ENCODE assay signal across 1 cellular context in the genomic region with DNA sequence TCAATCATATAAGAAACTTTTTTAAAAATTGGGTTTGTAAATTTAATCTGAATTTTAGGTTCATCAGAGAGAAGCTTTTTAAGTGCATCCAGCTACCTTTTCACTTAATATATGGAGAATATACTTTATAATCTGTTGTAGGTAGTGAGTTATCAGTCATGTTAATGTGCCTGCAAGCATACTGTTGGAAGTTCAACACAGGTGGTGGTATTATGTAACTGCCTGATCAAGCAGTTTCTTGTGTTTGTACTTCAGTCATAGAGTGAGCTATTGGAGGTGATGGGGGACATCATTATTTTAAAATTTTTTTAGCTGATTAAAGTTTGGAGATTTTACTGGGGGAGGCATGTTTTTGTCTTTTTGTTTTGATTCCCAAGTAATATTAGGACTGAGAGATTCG.
A peak's percentile ranks its signal among the peaks of the same experiment; 100 is the strongest.
TF ChIP-seq lines count a peak whose summit lies in the region.

No MANE protein-coding gene starts in this region.

TF ChIP-seq in HepG2, 621 proteins besides CTCF, POLR2A, EP300 and RAD21:
- TF ChIP-seq ZNF589 (CRISPR knock-in tag; conservative IDR thresholded peaks at IDR 0.05): no peak
- no peak for TF ChIP-seq ZKSCAN5 (CRISPR knock-in tag; IDR thresholded peaks at IDR 0.05)
- no peak for TF ChIP-seq KAT7 (CRISPR knock-in tag; IDR thresholded peaks at IDR 0.05; ENCODE audit: borderline replicate concordance)
- TF ChIP-seq AGO2 (optimal IDR thresholded peaks at IDR 0.05; ENCODE audit: low read depth, low read length): no peak
- no peak for TF ChIP-seq ATM (IDR thresholded peaks at IDR 0.05; ENCODE audit: borderline replicate concordance)
- TF ChIP-seq, protein P1, sequence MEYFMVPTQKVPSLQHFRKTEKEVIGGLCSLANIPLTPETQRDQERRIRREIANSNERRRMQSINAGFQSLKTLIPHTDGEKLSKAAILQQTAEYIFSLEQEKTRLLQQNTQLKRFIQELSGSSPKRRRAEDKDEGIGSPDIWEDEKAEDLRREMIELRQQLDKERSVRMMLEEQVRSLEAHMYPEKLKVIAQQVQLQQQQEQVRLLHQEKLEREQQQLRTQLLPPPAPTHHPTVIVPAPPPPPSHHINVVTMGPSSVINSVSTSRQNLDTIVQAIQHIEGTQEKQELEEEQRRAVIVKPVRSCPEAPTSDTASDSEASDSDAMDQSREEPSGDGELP (IDR thresholded peaks at IDR 0.05; ENCODE audit: borderline replicate concordance, low read depth): peak; percentile 34; the same call in 1 of the 2 replicates
- no peak for TF ChIP-seq PHF8 (CRISPR knock-in tag; IDR thresholded peaks at IDR 0.05)
- TF ChIP-seq, protein P2, sequence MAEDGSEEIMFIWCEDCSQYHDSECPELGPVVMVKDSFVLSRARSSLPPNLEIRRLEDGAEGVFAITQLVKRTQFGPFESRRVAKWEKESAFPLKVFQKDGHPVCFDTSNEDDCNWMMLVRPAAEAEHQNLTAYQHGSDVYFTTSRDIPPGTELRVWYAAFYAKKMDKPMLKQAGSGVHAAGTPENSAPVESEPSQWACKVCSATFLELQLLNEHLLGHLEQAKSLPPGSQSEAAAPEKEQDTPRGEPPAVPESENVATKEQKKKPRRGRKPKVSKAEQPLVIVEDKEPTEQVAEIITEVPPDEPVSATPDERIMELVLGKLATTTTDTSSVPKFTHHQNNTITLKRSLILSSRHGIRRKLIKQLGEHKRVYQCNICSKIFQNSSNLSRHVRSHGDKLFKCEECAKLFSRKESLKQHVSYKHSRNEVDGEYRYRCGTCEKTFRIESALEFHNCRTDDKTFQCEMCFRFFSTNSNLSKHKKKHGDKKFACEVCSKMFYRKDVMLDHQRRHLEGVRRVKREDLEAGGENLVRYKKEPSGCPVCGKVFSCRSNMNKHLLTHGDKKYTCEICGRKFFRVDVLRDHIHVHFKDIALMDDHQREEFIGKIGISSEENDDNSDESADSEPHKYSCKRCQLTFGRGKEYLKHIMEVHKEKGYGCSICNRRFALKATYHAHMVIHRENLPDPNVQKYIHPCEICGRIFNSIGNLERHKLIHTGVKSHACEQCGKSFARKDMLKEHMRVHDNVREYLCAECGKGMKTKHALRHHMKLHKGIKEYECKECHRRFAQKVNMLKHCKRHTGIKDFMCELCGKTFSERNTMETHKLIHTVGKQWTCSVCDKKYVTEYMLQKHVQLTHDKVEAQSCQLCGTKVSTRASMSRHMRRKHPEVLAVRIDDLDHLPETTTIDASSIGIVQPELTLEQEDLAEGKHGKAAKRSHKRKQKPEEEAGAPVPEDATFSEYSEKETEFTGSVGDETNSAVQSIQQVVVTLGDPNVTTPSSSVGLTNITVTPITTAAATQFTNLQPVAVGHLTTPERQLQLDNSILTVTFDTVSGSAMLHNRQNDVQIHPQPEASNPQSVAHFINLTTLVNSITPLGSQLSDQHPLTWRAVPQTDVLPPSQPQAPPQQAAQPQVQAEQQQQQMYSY (CRISPR knock-in tag; IDR thresholded peaks at IDR 0.05): no peak
- TF ChIP-seq, protein P3, sequence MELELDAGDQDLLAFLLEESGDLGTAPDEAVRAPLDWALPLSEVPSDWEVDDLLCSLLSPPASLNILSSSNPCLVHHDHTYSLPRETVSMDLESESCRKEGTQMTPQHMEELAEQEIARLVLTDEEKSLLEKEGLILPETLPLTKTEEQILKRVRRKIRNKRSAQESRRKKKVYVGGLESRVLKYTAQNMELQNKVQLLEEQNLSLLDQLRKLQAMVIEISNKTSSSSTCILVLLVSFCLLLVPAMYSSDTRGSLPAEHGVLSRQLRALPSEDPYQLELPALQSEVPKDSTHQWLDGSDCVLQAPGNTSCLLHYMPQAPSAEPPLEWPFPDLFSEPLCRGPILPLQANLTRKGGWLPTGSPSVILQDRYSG (CRISPR knock-in tag; IDR thresholded peaks at IDR 0.05): no peak
- no peak for TF ChIP-seq NFYB (CRISPR knock-in tag; IDR thresholded peaks at IDR 0.05)
- no peak for TF ChIP-seq SNAPC2 (CRISPR knock-in tag; IDR thresholded peaks at IDR 0.05)
- no peak for TF ChIP-seq MZF1 (CRISPR knock-in tag; IDR thresholded peaks at IDR 0.05; ENCODE audit: borderline replicate concordance)
- no peak for TF ChIP-seq TERF1 (CRISPR knock-in tag; IDR thresholded peaks at IDR 0.05)
- TF ChIP-seq PCBP2 (optimal IDR thresholded peaks at IDR 0.05; ENCODE audit: low read depth, low read length, poor library complexity, severe bottlenecking): no peak
- no peak for TF ChIP-seq ZNF564 (CRISPR knock-in tag; IDR thresholded peaks at IDR 0.05)
- no peak for TF ChIP-seq CAMTA2 (CRISPR knock-in tag; IDR thresholded peaks at IDR 0.05; ENCODE audit: borderline replicate concordance)
- 0 out of 2 replicates have a peak, but pooled peaks have one; percentile 16 for TF ChIP-seq GATAD2A (CRISPR knock-in tag; IDR thresholded peaks at IDR 0.05)
- no peak for TF ChIP-seq ZNF280D (CRISPR knock-in tag; IDR thresholded peaks at IDR 0.05)
- 0 out of 2 replicates have a peak, but pooled peaks have one; percentile 22 for TF ChIP-seq RXRB (CRISPR knock-in tag; IDR thresholded peaks at IDR 0.05; ENCODE audit: borderline replicate concordance)
- no peak for TF ChIP-seq ZNF891 (CRISPR knock-in tag; IDR thresholded peaks at IDR 0.05)
- no peak for TF ChIP-seq PBX3 (CRISPR knock-in tag; IDR thresholded peaks at IDR 0.05; ENCODE audit: borderline replicate concordance)
- no peak for TF ChIP-seq ZNF354B (CRISPR knock-in tag; IDR thresholded peaks at IDR 0.05)
- TF ChIP-seq, protein P4, sequence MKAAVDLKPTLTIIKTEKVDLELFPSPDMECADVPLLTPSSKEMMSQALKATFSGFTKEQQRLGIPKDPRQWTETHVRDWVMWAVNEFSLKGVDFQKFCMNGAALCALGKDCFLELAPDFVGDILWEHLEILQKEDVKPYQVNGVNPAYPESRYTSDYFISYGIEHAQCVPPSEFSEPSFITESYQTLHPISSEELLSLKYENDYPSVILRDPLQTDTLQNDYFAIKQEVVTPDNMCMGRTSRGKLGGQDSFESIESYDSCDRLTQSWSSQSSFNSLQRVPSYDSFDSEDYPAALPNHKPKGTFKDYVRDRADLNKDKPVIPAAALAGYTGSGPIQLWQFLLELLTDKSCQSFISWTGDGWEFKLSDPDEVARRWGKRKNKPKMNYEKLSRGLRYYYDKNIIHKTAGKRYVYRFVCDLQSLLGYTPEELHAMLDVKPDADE (CRISPR knock-in tag; IDR thresholded peaks at IDR 0.05): no peak
- TF ChIP-seq, protein P5, sequence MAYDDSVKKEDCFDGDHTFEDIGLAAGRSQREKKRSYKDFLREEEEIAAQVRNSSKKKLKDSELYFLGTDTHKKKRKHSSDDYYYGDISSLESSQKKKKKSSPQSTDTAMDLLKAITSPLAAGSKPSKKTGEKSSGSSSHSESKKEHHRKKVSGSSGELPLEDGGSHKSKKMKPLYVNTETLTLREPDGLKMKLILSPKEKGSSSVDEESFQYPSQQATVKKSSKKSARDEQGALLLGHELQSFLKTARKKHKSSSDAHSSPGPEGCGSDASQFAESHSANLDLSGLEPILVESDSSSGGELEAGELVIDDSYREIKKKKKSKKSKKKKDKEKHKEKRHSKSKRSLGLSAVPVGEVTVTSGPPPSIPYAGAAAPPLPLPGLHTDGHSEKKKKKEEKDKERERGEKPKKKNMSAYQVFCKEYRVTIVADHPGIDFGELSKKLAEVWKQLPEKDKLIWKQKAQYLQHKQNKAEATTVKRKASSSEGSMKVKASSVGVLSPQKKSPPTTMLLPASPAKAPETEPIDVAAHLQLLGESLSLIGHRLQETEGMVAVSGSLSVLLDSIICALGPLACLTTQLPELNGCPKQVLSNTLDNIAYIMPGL (CRISPR knock-in tag; IDR thresholded peaks at IDR 0.05; ENCODE audit: borderline replicate concordance in 1 of 2, low read depth in 1 of 2): no peak
- no peak for TF ChIP-seq ZNF251 (CRISPR knock-in tag; IDR thresholded peaks at IDR 0.05)
- no peak for TF ChIP-seq RXRA (CRISPR knock-in tag; IDR thresholded peaks at IDR 0.05)
- no peak for TF ChIP-seq TRAFD1 (CRISPR knock-in tag; IDR thresholded peaks at IDR 0.05; ENCODE audit: borderline replicate concordance)
- no peak for TF ChIP-seq CENPX (CRISPR knock-in tag; IDR thresholded peaks at IDR 0.05)
- 0 out of 2 replicates have a peak, but pooled peaks have one; percentile 20 for TF ChIP-seq SAP130 (CRISPR knock-in tag; IDR thresholded peaks at IDR 0.05; ENCODE audit: low read depth)
- TF ChIP-seq ZNF724P (CRISPR knock-in tag; IDR thresholded peaks at IDR 0.05; ENCODE audit: borderline replicate concordance): no peak
- no peak for TF ChIP-seq ZNF282 (IDR thresholded peaks at IDR 0.05; ENCODE audit: partially characterized antibody)
- TF ChIP-seq HOXA9 (CRISPR knock-in tag; IDR thresholded peaks at IDR 0.05; ENCODE audit: borderline replicate concordance): no peak
- TF ChIP-seq CEBPG (CRISPR knock-in tag; IDR thresholded peaks at IDR 0.05): no peak
- no peak for TF ChIP-seq XBP1 (CRISPR knock-in tag; IDR thresholded peaks at IDR 0.05)
- peak; percentile 32; the same call in 1 of the 2 replicates for TF ChIP-seq TEF (CRISPR knock-in tag; IDR thresholded peaks at IDR 0.05)
- no peak for TF ChIP-seq CCAR2 (optimal IDR thresholded peaks at IDR 0.05; ENCODE audit: low read depth, low read length)
- TF ChIP-seq PAX8 (CRISPR knock-in tag; IDR thresholded peaks at IDR 0.05; ENCODE audit: borderline replicate concordance): no peak
